ENCODE assay signal across 22 cellular contexts in genomic region chr9:27520986-27521385, GRCh38. TPM values are rescaled to one million over a fixed set of nuclear protein-coding genes. Genes with fewer than 3 reads are reported as not detected.
A peak's percentile ranks its signal among the peaks of the same experiment; 100 is the strongest.
DNase-seq lines count a peak whose midpoint lies in the region; ATAC-seq and TF ChIP-seq lines count a peak whose summit lies in the region.
"Had no signal": no experiment of that assay in that cellular context is flagged by ENCODE, and none has a peak within 500 bp of the region (broad histone marks: within the 10 kb centered on the region; RNA-seq: fewer than 3 reads in every experiment).

No MANE protein-coding gene starts in this region.

- H3K36me3 Mint-ChIP-seq in MCF 10A (ENCODE audit: insufficient read depth, unreplicated experiment), result peaks cover 6% of the 10 kb centered on the region

- H3K79me2 ChIP-seq in mammary epithelial cell (ENCODE audit: insufficient read depth, low read length), result peaks cover 80% of the 10 kb centered on the region
- peaks cover 7% of the 10 kb centered on the region for H3K79me2 ChIP-seq in smooth muscle cell (ENCODE audit: low read depth)

- H3K9ac ChIP-seq in mammary epithelial cell (ENCODE audit: insufficient read depth, low read length) (no peak overlapping the region), smooth muscle cell (ENCODE audit: low read depth) (no peak overlapping the region)

- peaks cover 6% of the 10 kb centered on the region for H3F3A ChIP-seq in smooth muscle cell (ENCODE audit: low read depth)

- in situ Hi-C loops in mammary epithelial cell (cut with MboI; ENCODE audit: low sequenced_read_pairs in 2 of 2), result loop anchor here in 1 of 2 donors (10.0 kb wide), 1 partner anchor 86 kb away; no protein-coding TSS in a partner anchor

- peak overlapping the region; percentile 76 for H3K4me2 ChIP-seq in mammary epithelial cell (ENCODE audit: insufficient read depth, low read depth, low read length)
- H3K4me2 ChIP-seq in smooth muscle cell, result peak overlapping the region; percentile 55
- H3K4me2 ChIP-seq: GM23338 had no signal

- H4K20me1 ChIP-seq in mammary epithelial cell (ENCODE audit: insufficient read depth, low read length) (no peaks in the 10 kb centered on the region), smooth muscle cell (ENCODE audit: low read depth) (no peaks in the 10 kb centered on the region)

- BruUV-seq in mammary epithelial cell (replicated peaks; lab: Mats Ljungman, UMichigan) (no TSS peak), MCF 10A (replicated peaks; lab: Mats Ljungman, UMichigan) (no TSS peak)

- 90% methylated on average over 4 of the region's 4 CpGs for WGBS in mammary epithelial cell (ENCODE audit: low coverage, missing lambda C conversion rate)
- WGBS in smooth muscle cell (ENCODE audit: low lambda C conversion rate), result 89% methylated on average over 4 of the region's 4 CpGs

- no peaks in the 10 kb centered on the region for H3K9me3 Mint-ChIP-seq in MCF 10A (ENCODE audit: unreplicated experiment)
- H3K9me3 Mint-ChIP-seq: CD4-positive, alpha-beta memory T cell; GM23338; H9 had no signal

- TF ChIP-seq CTCF in mammary epithelial cell (conservative IDR thresholded peaks at IDR 0.05 in 1 of 2, IDR thresholded peaks at IDR 0.05 in 1 of 2; ENCODE audit: extremely low read depth in 1 of 2, insufficient read depth in 1 of 2, low read depth in 1 of 2, low read length in 2 of 2), result no peak
- no peak for TF ChIP-seq CTCF in MCF 10A (IDR thresholded peaks at IDR 0.05; ENCODE audit: unreplicated experiment)
- TF ChIP-seq CTCF in smooth muscle cell (IDR thresholded peaks at IDR 0.05; ENCODE audit: borderline replicate concordance, insufficient read depth, poor library complexity, severe bottlenecking), result no peak

- peaks cover 45% of the 10 kb centered on the region for H3K4me1 Mint-ChIP-seq in MCF 10A (ENCODE audit: insufficient read depth, unreplicated experiment)
- H3K4me1 Mint-ChIP-seq: CD4-positive, alpha-beta memory T cell had no signal

- H3K27me3 Mint-ChIP-seq in MCF 10A (ENCODE audit: insufficient read depth, unreplicated experiment), result no peaks in the 10 kb centered on the region
- H3K27me3 Mint-ChIP-seq: CD4-positive, alpha-beta memory T cell had no signal

- dilution Hi-C loops in mammary epithelial cell (cut with HindIII; ENCODE audit: low sequenced_read_pairs), result no loop called here

- H3K4me3 Mint-ChIP-seq in MCF 10A (ENCODE audit: unreplicated experiment), result no peak overlapping the region
- H3K4me3 Mint-ChIP-seq: CD4-positive, alpha-beta memory T cell; GM23338; H9 had no signal

- H3K27ac ChIP-seq in mammary epithelial cell (ENCODE audit: insufficient read depth, low read depth, low read length) (peak overlapping the region; percentile 92), epithelial cell of prostate (peak overlapping the region; percentile 97), smooth muscle cell (ENCODE audit: low read depth) (peak overlapping the region; percentile 95)

- CTCF ChIA-PET in mammary epithelial cell (lab: Charles Lee; ENCODE audit: low non-redundant PET), result no interaction called here
- CTCF ChIA-PET in MCF 10A (lab: Yijun Ruan, JAX), result no interaction called here

- H3K9me3 ChIP-seq in mammary epithelial cell (replicated peaks; ENCODE audit: insufficient read depth, low read length), result no peaks in the 10 kb centered on the region
- H3K9me3 ChIP-seq in smooth muscle cell (replicated peaks; ENCODE audit: low read depth), result no peaks in the 10 kb centered on the region

- no peaks in the 10 kb centered on the region for H3K36me3 ChIP-seq in mammary epithelial cell (ENCODE audit: insufficient read depth, low read length)
- H3K36me3 ChIP-seq in smooth muscle cell (ENCODE audit: low read depth), result no peaks in the 10 kb centered on the region

- H3K4me3 ChIP-seq in mammary epithelial cell (replicated peaks in 1 of 3; ENCODE audit: insufficient read depth in 1 of 3, low read depth in 2 of 3, low read length in 3 of 3) (no peak overlapping the region), smooth muscle cell (no peak overlapping the region)
- H3K4me3 ChIP-seq: GM23338 had no signal

- DNase-seq in mammary epithelial cell, result no peak
- no peak for DNase-seq in MCF 10A (ENCODE audit: unreplicated experiment)
- no peak for DNase-seq in epithelial cell of prostate (ENCODE audit: low read depth, low spot score)
- DNase-seq in smooth muscle cell (lab: John Stamatoyannopoulos, UW; ENCODE audit: unreplicated experiment), result no peak
- DNase-seq: 8988T; C1 segment of cervical spinal cord; Calu3; CD4-positive, alpha-beta memory T cell; COR-L47; DMS53; DMS79 treated with DMSO at 0.1 percent for 48 hours; GF-D8; H9 had no signal

- H3K4me1 ChIP-seq in mammary epithelial cell (ENCODE audit: insufficient read depth, low read length) (peaks cover 53% of the 10 kb centered on the region), smooth muscle cell (ENCODE audit: low read depth) (peaks cover 6% of the 10 kb centered on the region)

- POLR2A ChIA-PET in MCF 10A (lab: Yijun Ruan, JAX), result interaction anchor here (1.2 to 2.0 kb wide), 3 partner anchors 10 to 92 kb away, joined by 3 to 10 read pairs (median 3); no protein-coding TSS in a partner anchor

- H2AFZ ChIP-seq in mammary epithelial cell (ENCODE audit: low read depth, low read length) (no peak overlapping the region), smooth muscle cell (ENCODE audit: low read depth) (no peak overlapping the region)
- H2AFZ ChIP-seq: GM23338 had no signal

- H3K27ac Mint-ChIP-seq in MCF 10A (ENCODE audit: low read depth, unreplicated experiment), result no peak overlapping the region
- H3K27ac Mint-ChIP-seq: GM23338, H9 had no signal

- ATAC-seq in HG02938 (IDR thresholded peaks at IDR 0.05; ENCODE audit: unreplicated experiment) (no peak), GM19324 (IDR thresholded peaks at IDR 0.05; ENCODE audit: low FRiP score, unreplicated experiment) (no peak)
- ATAC-seq: GM23338, HCT116 had no signal

- H3K27me3 ChIP-seq in mammary epithelial cell (ENCODE audit: insufficient read depth, low read length), result no peaks in the 10 kb centered on the region
- H3K27me3 ChIP-seq in smooth muscle cell (ENCODE audit: low read depth), result no peaks in the 10 kb centered on the region

- intact Hi-C loops in mammary epithelial cell (cut with micrococcal nuclease) (loop anchor here (1.0 to 10.0 kb wide), 4 partner anchors 7 to 554 kb away; no protein-coding TSS in a partner anchor), MCF 10A (cut with micrococcal nuclease) (loop anchor here (10.0 kb wide), 1 partner anchor 486 kb away; no protein-coding TSS in a partner anchor)

RNA-seq across cellular contexts. Expression of gene IFNK, which starts 3.1 kb away (rescaled TPM):
- total RNA-seq in mammary epithelial cell (not detected), MCF 10A (2022) (not detected in 2 replicates), smooth muscle cell (not detected in 2 replicates)
- polyA plus RNA-seq in mammary epithelial cell (not detected), smooth muscle cell (not detected in 2 replicates)
- polyA minus RNA-seq in mammary epithelial cell, result not detected
- total RNA-seq: A673; Calu3; CD4-positive, alpha-beta memory T cell; Daoy; G401; GM23338; H4; H9 had no signal
- polyA plus RNA-seq: BJ; CD4-positive, alpha-beta memory T cell; GM23338 had no signal

RNA-seq across cellular contexts. Expression of gene MOB3B, which starts 8.6 kb away (rescaled TPM):
- total RNA-seq in mammary epithelial cell, result 10 to 100 TPM; 18.8 to 19.3 TPM
- polyA plus RNA-seq in mammary epithelial cell, result 14.9 TPM
- polyA minus RNA-seq in mammary epithelial cell, result 27.4 TPM
- total RNA-seq in MCF 10A (2022), result 2.2 and 3.7 TPM in 2 replicates
- total RNA-seq in smooth muscle cell, result 3.0 and 5.8 TPM in 2 replicates
- polyA plus RNA-seq in smooth muscle cell, result 1.7 and 4.1 TPM in 2 replicates
- total RNA-seq: G401 had no signal

RNA-seq across cellular contexts. Expression of gene C9orf72, which starts 52.3 kb away (rescaled TPM):
- 10 to 100 TPM in 1 of 2 donors, 1 to 10 TPM in 1; 9.2 to 11.8 TPM for total RNA-seq in mammary epithelial cell
- polyA plus RNA-seq in mammary epithelial cell, result 2.4 TPM
- polyA minus RNA-seq in mammary epithelial cell, result 1.7 TPM
- total RNA-seq in MCF 10A (2022), result 10.0 and 13.4 TPM in 2 replicates
- total RNA-seq in smooth muscle cell, result 12.5 and 23.8 TPM in 2 replicates
- polyA plus RNA-seq in smooth muscle cell, result 6.1 and 8.2 TPM in 2 replicates
